In the genomic region with DNA sequence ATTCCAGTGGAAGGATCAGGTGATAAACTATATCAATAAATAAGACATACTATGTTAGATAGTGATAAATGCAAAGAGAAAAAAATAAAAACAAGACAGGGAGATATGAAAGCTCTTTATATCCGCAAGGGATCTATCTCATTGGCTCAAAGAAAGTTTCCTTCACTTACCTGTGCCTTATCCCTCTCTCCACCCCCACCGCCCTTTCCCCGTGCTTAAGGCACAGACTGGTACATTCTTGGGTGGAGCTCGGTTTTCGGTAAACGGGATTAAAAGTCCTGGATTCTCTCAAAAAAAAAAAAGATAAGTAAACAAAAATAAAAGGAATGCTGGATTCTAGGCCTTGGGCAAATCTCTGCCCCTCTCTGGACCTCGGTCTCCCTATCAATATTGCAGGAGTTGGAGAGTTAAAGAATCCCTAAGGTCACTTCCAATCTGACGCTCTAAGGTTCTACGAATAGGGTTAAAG, we compare ENCODE assay signal across 8 cellular contexts. TPM values are rescaled to one million over a fixed set of nuclear protein-coding genes. Genes with fewer than 3 reads are reported as not detected.
DNase-seq lines count a peak whose midpoint lies in the region; ATAC-seq and TF ChIP-seq lines count a peak whose summit lies in the region.

No MANE protein-coding gene starts in this region.

- H3K36me3 ChIP-seq in liver (ENCODE audit: control insufficient read depth in 4 of 4, insufficient read depth in 3 of 4, low read depth in 1 of 4, low read length in 3 of 4) (peaks cover 0 to 4% (median 2%) of the 10 kb centered on the region in 4 donors), thymus (ENCODE audit: control insufficient read depth, insufficient read depth) (no peaks in the 10 kb centered on the region)

- H3K9me3 ChIP-seq in liver (ENCODE audit: control insufficient read depth in 4 of 4, low read length in 3 of 4) (no peaks in the 10 kb centered on the region), thymus (ENCODE audit: control insufficient read depth) (no peaks in the 10 kb centered on the region)

- intact Hi-C loops in activated CD4-positive, alpha-beta T cell treated with anti-CD3 and anti-CD28 coated beads, Interleukin-2, amount 10 ng/mL, durations not matched to agents 24 days and 14 days (cut with micrococcal nuclease) = loop anchor here (1.0 to 5.0 kb wide), 5 partner anchors 91 to 841 kb away; a partner anchor contains a TSS

- H3K27ac ChIP-seq in liver (ENCODE audit: low read depth in 1 of 2, low read length in 2 of 2) (peak overlapping the region; percentile 95 to 97), thymus (ENCODE audit: low read depth) (peak overlapping the region; percentile 96)

- peak overlapping the region; percentile 100 for H3K27ac Mint-ChIP-seq in activated CD4-positive, alpha-beta T cell treated with anti-CD3 and anti-CD28 coated beads, Interleukin-2, amount 10 ng/mL, durations not matched to agents 24 days and 14 days
- H3K27ac Mint-ChIP-seq in activated naive CD8-positive, alpha-beta T cell treated with anti-CD3 and anti-CD28 coated beads, Interleukin-2, amount 50 U/mL, for 24 hours = peak overlapping the region; percentile 98

- ATAC-seq in activated naive CD8-positive, alpha-beta T cell treated with anti-CD3 and anti-CD28 coated beads, Interleukin-2, amount 50 U/mL, for 24 hours = no peak
- ATAC-seq in omental fat pad (ENCODE audit: low FRiP score) (no peak), HG02885 (IDR thresholded peaks at IDR 0.05; ENCODE audit: poor library complexity, unreplicated experiment) (no peak)

- peak overlapping the region; percentile 99 for H3K4me3 Mint-ChIP-seq in activated CD4-positive, alpha-beta T cell treated with anti-CD3 and anti-CD28 coated beads, Interleukin-2, amount 10 ng/mL, durations not matched to agents 24 days and 14 days
- H3K4me3 Mint-ChIP-seq in activated naive CD8-positive, alpha-beta T cell treated with anti-CD3 and anti-CD28 coated beads, Interleukin-2, amount 50 U/mL, for 24 hours = peak overlapping the region; percentile 85

- H3K9ac ChIP-seq in liver (ENCODE audit: low read depth in 1 of 2, low read length in 2 of 2) = peak overlapping the region in 1 of 2 donors; percentile 79

- TF ChIP-seq CTCF in liver (IDR thresholded peaks at IDR 0.05; ENCODE audit: low read depth, low read length, missing input control) (no peak), omental fat pad (IDR thresholded peaks at IDR 0.05) (no peak)

- no peaks in the 10 kb centered on the region for H3K9me3 Mint-ChIP-seq in activated CD4-positive, alpha-beta T cell treated with anti-CD3 and anti-CD28 coated beads, Interleukin-2, amount 10 ng/mL, durations not matched to agents 24 days and 14 days
- H3K9me3 Mint-ChIP-seq in activated naive CD8-positive, alpha-beta T cell treated with anti-CD3 and anti-CD28 coated beads, Interleukin-2, amount 50 U/mL, for 24 hours = no peaks in the 10 kb centered on the region

- no peak for DNase-seq in activated CD4-positive, alpha-beta T cell treated with anti-CD3 and anti-CD28 coated beads, Interleukin-2, amount 10 ng/mL, durations not matched to agents 24 days and 14 days
- DNase-seq in activated CD4-positive, alpha-beta T cell treated with anti-CD3 and anti-CD28 coated beads, Interleukin-2, amount 50 U/mL, for 48 hours = no peak
- DNase-seq in activated naive CD8-positive, alpha-beta T cell treated with anti-CD3 and anti-CD28 coated beads, Interleukin-2, amount 50 U/mL, for 24 hours = peak; percentile 8
- no peak for DNase-seq in omental fat pad (ENCODE audit: low spot score)
- DNase-seq in activated gamma-delta T cell treated with Interleukin-2 at 50 U/mL for 16 hours = no peak

- TF ChIP-seq RAD21 in liver (IDR thresholded peaks at IDR 0.05) = no peak

- H3K27me3 ChIP-seq in liver (ENCODE audit: control insufficient read depth in 4 of 4, insufficient read depth in 4 of 4, low read length in 3 of 4) (no peaks in the 10 kb centered on the region), thymus (ENCODE audit: control insufficient read depth, insufficient read depth) (no peaks in the 10 kb centered on the region)

- H3K4me3 ChIP-seq in liver (ENCODE audit: low read depth in 1 of 3, low read length in 3 of 3) = peak overlapping the region in 1 of 3 donors; percentile 7
- H3K4me3 ChIP-seq in thymus (ENCODE audit: low read length) = peak overlapping the region; percentile 71

- H3K36me3 Mint-ChIP-seq in activated CD4-positive, alpha-beta T cell treated with anti-CD3 and anti-CD28 coated beads, Interleukin-2, amount 10 ng/mL, durations not matched to agents 24 days and 14 days (ENCODE audit: low read depth) = peaks cover 13% of the 10 kb centered on the region
- peaks cover 4% of the 10 kb centered on the region for H3K36me3 Mint-ChIP-seq in activated naive CD8-positive, alpha-beta T cell treated with anti-CD3 and anti-CD28 coated beads, Interleukin-2, amount 50 U/mL, for 24 hours (ENCODE audit: low read depth)

- 11% methylated on average over 9 of the region's 9 CpGs for WGBS in liver
- WGBS in thymus = 28% methylated on average over 9 of the region's 9 CpGs

- H3K4me1 Mint-ChIP-seq in activated CD4-positive, alpha-beta T cell treated with anti-CD3 and anti-CD28 coated beads, Interleukin-2, amount 10 ng/mL, durations not matched to agents 24 days and 14 days = peaks cover 47% of the 10 kb centered on the region
- H3K4me1 Mint-ChIP-seq in activated naive CD8-positive, alpha-beta T cell treated with anti-CD3 and anti-CD28 coated beads, Interleukin-2, amount 50 U/mL, for 24 hours = peaks cover 46% of the 10 kb centered on the region

- H3K4me1 ChIP-seq in liver (ENCODE audit: control insufficient read depth in 4 of 4, insufficient read depth in 4 of 4, low read length in 3 of 4) (peaks cover 3 to 35% (median 24%) of the 10 kb centered on the region in 4 donors), thymus (ENCODE audit: control insufficient read depth, insufficient read depth, low read length) (peaks cover 14% of the 10 kb centered on the region)

- no peaks in the 10 kb centered on the region for H3K27me3 Mint-ChIP-seq in activated CD4-positive, alpha-beta T cell treated with anti-CD3 and anti-CD28 coated beads, Interleukin-2, amount 10 ng/mL, durations not matched to agents 24 days and 14 days
- H3K27me3 Mint-ChIP-seq in activated naive CD8-positive, alpha-beta T cell treated with anti-CD3 and anti-CD28 coated beads, Interleukin-2, amount 50 U/mL, for 24 hours = peaks cover 4% of the 10 kb centered on the region

TF ChIP-seq in liver, 16 proteins besides CTCF, POLR2A, EP300 and RAD21:
- TF ChIP-seq JUND (IDR thresholded peaks at IDR 0.05) = peak in 1 of 2 donors; percentile 24
- TF ChIP-seq, protein P1, sequence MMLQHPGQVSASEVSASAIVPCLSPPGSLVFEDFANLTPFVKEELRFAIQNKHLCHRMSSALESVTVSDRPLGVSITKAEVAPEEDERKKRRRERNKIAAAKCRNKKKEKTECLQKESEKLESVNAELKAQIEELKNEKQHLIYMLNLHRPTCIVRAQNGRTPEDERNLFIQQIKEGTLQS (IDR thresholded peaks at IDR 0.05) = no peak
TF ChIP-seq in liver: peak in this region for 1.

RNA-seq across cellular contexts. Expression of a gene that starts 0.6 kb away (rescaled TPM):
- total RNA-seq in activated CD4-positive, alpha-beta T cell treated with anti-CD3 and anti-CD28 coated beads, Interleukin-2, amount 10 ng/mL, durations not matched to agents 24 days and 14 days = 15.4 and 16.3 TPM in 2 replicates
- 10 to 100 TPM in 1 of 2 donors, 1 to 10 TPM in 1; 9.2 to 13.1 TPM for total RNA-seq in liver
- polyA plus RNA-seq in liver = 10 to 100 TPM in 1 of 2 donors, 1 to 10 TPM in 1; 3.3 to 14.2 TPM
- 8.4 TPM for polyA plus RNA-seq in thymus
- total RNA-seq in omental fat pad = 10 to 100 TPM; 13.2 to 19.7 (median 15.1) TPM

RNA-seq across cellular contexts. Expression of a gene that starts 2.0 kb away (rescaled TPM):
- 15.7 and 17.3 TPM in 2 replicates for total RNA-seq in activated CD4-positive, alpha-beta T cell treated with anti-CD3 and anti-CD28 coated beads, Interleukin-2, amount 10 ng/mL, durations not matched to agents 24 days and 14 days
- total RNA-seq in liver = 1 to 10 TPM; 4.2 to 4.4 TPM
- 1 to 10 TPM; 2.8 to 5.8 TPM for polyA plus RNA-seq in liver
- polyA plus RNA-seq in thymus = 27.4 TPM
- total RNA-seq in omental fat pad = 10 to 100 TPM in 1 of 4 donors, 1 to 10 TPM in 3; 9.3 to 37.7 (median 9.7) TPM

RNA-seq across cellular contexts. Expression of a gene that starts 50.2 kb away (rescaled TPM):
- total RNA-seq in activated CD4-positive, alpha-beta T cell treated with anti-CD3 and anti-CD28 coated beads, Interleukin-2, amount 10 ng/mL, durations not matched to agents 24 days and 14 days = not detected in 2 replicates
- total RNA-seq in liver (not detected), omental fat pad (not detected)
- polyA plus RNA-seq in liver (not detected), thymus (0.16 TPM)

RNA-seq across cellular contexts. Expression of a gene that starts 58.8 kb away (rescaled TPM):
- total RNA-seq in activated CD4-positive, alpha-beta T cell treated with anti-CD3 and anti-CD28 coated beads, Interleukin-2, amount 10 ng/mL, durations not matched to agents 24 days and 14 days = 31.0 and 31.5 TPM in 2 replicates
- total RNA-seq in liver = 10 to 100 TPM; 33.3 to 83.6 TPM
- 10 to 100 TPM; 31.9 to 48.0 TPM for polyA plus RNA-seq in liver
- polyA plus RNA-seq in thymus = 4.2 TPM
- total RNA-seq in omental fat pad = under 1 TPM in 3 of 4 donors, not detected in 1; 0.24 to 0.65 (median 0.44) TPM
